1 cellular context compared by ENCODE assay signal in genomic region chr7:28037220-28038010, GRCh38.
A peak's percentile ranks its signal among the peaks of the same experiment; 100 is the strongest.
TF ChIP-seq lines count a peak whose summit lies in the region.

No MANE protein-coding gene starts in this region.

TF ChIP-seq in K562, 482 proteins besides CTCF, POLR2A, EP300 and RAD21 (continued from another document and continues in another):
- peak; percentile 1; the same call in 1 of the 2 replicates for TF ChIP-seq MGA (IDR thresholded peaks at IDR 0.05)
- TF ChIP-seq GABPA (tag; conservative IDR thresholded peaks at IDR 0.05; ENCODE audit: low read depth), result no peak
- TF ChIP-seq ZNF316 (IDR thresholded peaks at IDR 0.05), result peak; percentile 97
- no peak for TF ChIP-seq ZNF655 (CRISPR knock-in tag; IDR thresholded peaks at IDR 0.05)
- no peak for TF ChIP-seq IRF9 (tag; IDR thresholded peaks at IDR 0.05)
- TF ChIP-seq ZNF274 (IDR thresholded peaks at IDR 0.05; ENCODE audit: borderline replicate concordance, low read depth, low read length), result no peak
- TF ChIP-seq STAT5B (CRISPR knock-in tag; IDR thresholded peaks at IDR 0.05), result no peak
- TF ChIP-seq ATF1 (CRISPR knock-in tag; IDR thresholded peaks at IDR 0.05), result no peak
- peak; percentile 29 for TF ChIP-seq ATF1 (tag; IDR thresholded peaks at IDR 0.05)
- no peak for TF ChIP-seq ZNF197 (CRISPR knock-in tag; IDR thresholded peaks at IDR 0.05; ENCODE audit: low read depth)
- peak; percentile 16; the same call in 1 of the 2 replicates for TF ChIP-seq L3MBTL2 (IDR thresholded peaks at IDR 0.05)
- peak in 1 of 2 experiments; percentile 55; a peak in 1 of 4 replicates for TF ChIP-seq ZNF318 (IDR thresholded peaks at IDR 0.05; ENCODE audit: borderline replicate concordance in 1 of 2, low read depth in 1 of 2)
- TF ChIP-seq PTRF (tag; IDR thresholded peaks at IDR 0.05), result no peak
- no peak for TF ChIP-seq BDP1 (IDR thresholded peaks at IDR 0.05; ENCODE audit: insufficient read depth, insufficient read length)
- TF ChIP-seq LEF1 (IDR thresholded peaks at IDR 0.05), result peak; percentile 75; the same call in 1 of the 2 replicates
- peak; percentile 31; the same call in 1 of the 2 replicates for TF ChIP-seq EP400 (IDR thresholded peaks at IDR 0.05)
- TF ChIP-seq MAFK (IDR thresholded peaks at IDR 0.05; ENCODE audit: low read length), result peak; percentile 90
- peak; percentile 76 for TF ChIP-seq MEIS2 (IDR thresholded peaks at IDR 0.05; ENCODE audit: partially characterized antibody)
- no peak for TF ChIP-seq ZNF512 (tag; IDR thresholded peaks at IDR 0.05)
- no peak for TF ChIP-seq XRCC4 (IDR thresholded peaks at IDR 0.05; ENCODE audit: extremely low read depth, insufficient read depth, insufficient read length)
- peak; percentile 62; the same call in 1 of the 2 replicates for TF ChIP-seq ZNF592 (IDR thresholded peaks at IDR 0.05)
